In the genomic region with DNA sequence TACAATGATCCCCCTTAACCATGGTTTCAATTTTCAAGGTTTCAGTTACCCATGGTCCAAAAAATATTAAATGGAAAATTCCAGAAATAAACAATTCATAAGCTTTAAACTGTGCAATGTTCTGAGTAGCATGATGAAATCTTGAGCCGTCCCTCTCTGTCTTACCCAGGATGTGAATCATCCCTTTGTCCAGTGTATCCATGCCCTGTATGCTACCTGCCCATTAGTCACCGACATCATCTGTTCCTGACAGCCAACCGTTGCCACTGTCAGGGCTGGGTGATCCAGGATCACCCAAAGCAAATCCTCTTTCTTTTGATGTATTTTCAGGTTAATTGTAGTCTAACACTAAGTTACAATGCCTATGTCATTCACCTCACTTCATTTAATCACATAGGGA, we compare ENCODE assay signal across 1 cellular context.
A peak's percentile ranks its signal among the peaks of the same experiment; 100 is the strongest.
TF ChIP-seq lines count a peak whose summit lies in the region.

No MANE protein-coding gene starts in this region.

TF ChIP-seq in endothelial cell of umbilical vein, 7 proteins besides CTCF, POLR2A, EP300 and RAD21 (continued from another document):
- no peak for TF ChIP-seq MAX (IDR thresholded peaks at IDR 0.05; ENCODE audit: insufficient read depth, insufficient read length)
- TF ChIP-seq FOS (IDR thresholded peaks at IDR 0.05; ENCODE audit: borderline replicate concordance, insufficient read depth, low read length) = peak; percentile 72
TF ChIP-seq in endothelial cell of umbilical vein: peak in this region for 2.
